In the genomic region with DNA sequence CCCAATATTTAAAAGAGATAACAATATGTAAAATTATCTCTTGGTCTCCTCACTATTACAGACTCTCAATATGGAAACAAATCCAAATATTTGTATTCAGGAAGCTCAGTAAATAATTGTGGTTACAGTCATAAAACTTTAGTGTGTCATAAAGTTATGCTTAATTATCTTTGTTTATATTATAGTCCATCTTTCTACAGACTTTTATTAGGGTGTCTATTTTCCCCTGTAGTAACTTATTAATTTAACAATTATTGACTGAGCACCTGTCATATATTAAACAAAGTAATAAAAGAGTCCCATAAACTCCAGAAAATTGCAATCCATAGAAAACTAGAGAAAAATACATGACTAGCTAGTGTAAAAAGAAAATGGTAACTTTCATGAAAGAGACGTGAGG, we compare ENCODE assay signal across 25 cellular contexts.
"Had no signal": no experiment of that assay in that cellular context is flagged by ENCODE, and none has a peak within 500 bp of the region (broad histone marks: within the 10 kb centered on the region; RNA-seq: fewer than 3 reads in every experiment).

No MANE protein-coding gene starts in this region.

- H3K27me3 ChIP-seq: ascending aorta, body of pancreas had no signal

- H2AFZ ChIP-seq: PC-9 had no signal

- H3K27ac ChIP-seq: ascending aorta, body of pancreas, PC-9, WERI-Rb-1 had no signal

- ATAC-seq: activated CD8-positive, alpha-beta T cell treated with anti-CD3 and anti-CD28 coated beads, Interleukin-2, amount 10 ng/mL, durations not matched to agents 7 days and 5 days; activated naive CD4-positive, alpha-beta T cell treated with anti-CD3 and anti-CD28 coated beads, Interleukin-2, amount 50 U/mL, for 72 hours; activated naive CD8-positive, alpha-beta T cell treated with anti-CD3 and anti-CD28 coated beads, Interleukin-2, amount 50 U/mL, for 24 hours; body of pancreas had no signal

- DNase-seq: activated CD4-positive, alpha-beta T cell treated with anti-CD3 and anti-CD28 coated beads for 48 hours; activated CD4-positive, alpha-beta T cell treated with anti-CD3 and anti-CD28 coated beads, Interleukin-2, amount 50 U/mL, for 4 hours; activated CD8-positive, alpha-beta memory T cell treated with anti-CD3 and anti-CD28 coated beads, Interleukin-2, amount 50 U/mL, for 48 hours; activated CD8-positive, alpha-beta T cell treated with anti-CD3 and anti-CD28 coated beads, Interleukin-2, amount 10 ng/mL, durations not matched to agents 7 days and 5 days; activated effector memory CD4-positive, alpha-beta T cell treated with Interleukin-2 at 50 U/mL for 16 hours; activated naive CD4-positive, alpha-beta T cell treated with Interleukin-2 at 50 U/mL for 16 hours; activated naive CD8-positive, alpha-beta T cell treated with anti-CD3 and anti-CD28 coated beads, Interleukin-2, amount 50 U/mL, for 24 hours; activated T-cell treated with anti-CD3 and anti-CD28 coated beads, Interleukin-2, amount 50 U/mL, for 24 hours; amniotic stem cell; body of pancreas; central memory CD4-positive, alpha-beta T cell; NCI-H1048; NCI-H1417 treated with DMSO at 0.1 percent for 48 hours; NCI-H1694 treated with DMSO at 0.1 percent for 48 hours; NCI-H2029 treated with DMSO at 0.1 percent for 48 hours; NCI-H345; NCI-H510A; PC-9; SHP77 treated with DMSO at 0.1 percent for 48 hours; T-helper 1 cell; WERI-Rb-1 had no signal

- H3K36me3 ChIP-seq: ascending aorta, WERI-Rb-1 had no signal

- H3K27ac Mint-ChIP-seq: activated CD8-positive, alpha-beta T cell treated with anti-CD3 and anti-CD28 coated beads, Interleukin-2, amount 10 ng/mL, durations not matched to agents 7 days and 5 days; activated naive CD4-positive, alpha-beta T cell treated with anti-CD3 and anti-CD28 coated beads, Interleukin-2, amount 50 U/mL, for 72 hours; activated naive CD8-positive, alpha-beta T cell treated with anti-CD3 and anti-CD28 coated beads, Interleukin-2, amount 50 U/mL, for 24 hours; activated T-cell treated with anti-CD3 and anti-CD28 coated beads, Interleukin-2, amount 50 U/mL, for 24 hours; activated T-helper 1 cell treated with anti-CD3 and anti-CD28 coated beads, Interleukin-12 subunit alpha, Interleukin-12 subunit beta, Interleukin-2, Interleukin-4 antibody, amounts not matched to agents 30 ng/mL and 10 ng/mL and 1 ng/mL, durations not matched to agents 14 hours and 24 hours and 36 hours had no signal

- H3K9me3 ChIP-seq: ascending aorta, body of pancreas had no signal

- H3K9me3 Mint-ChIP-seq: activated T-helper 1 cell treated with anti-CD3 and anti-CD28 coated beads, Interleukin-12 subunit alpha, Interleukin-12 subunit beta, Interleukin-2, Interleukin-4 antibody, amounts not matched to agents 30 ng/mL and 10 ng/mL and 1 ng/mL, durations not matched to agents 14 hours and 24 hours and 36 hours had no signal

- H3K4me2 ChIP-seq: PC-9 had no signal

- H3K36me3 Mint-ChIP-seq: activated naive CD4-positive, alpha-beta T cell treated with anti-CD3 and anti-CD28 coated beads, Interleukin-2, amount 50 U/mL, for 72 hours had no signal

- FAIRE-seq: bronchial epithelial cell had no signal

- H3K4me1 Mint-ChIP-seq: activated naive CD8-positive, alpha-beta T cell treated with anti-CD3 and anti-CD28 coated beads, Interleukin-2, amount 50 U/mL, for 24 hours had no signal

- H3K4me3 Mint-ChIP-seq: activated CD8-positive, alpha-beta T cell treated with anti-CD3 and anti-CD28 coated beads, Interleukin-2, amount 10 ng/mL, durations not matched to agents 7 days and 5 days; activated naive CD8-positive, alpha-beta T cell treated with anti-CD3 and anti-CD28 coated beads, Interleukin-2, amount 50 U/mL, for 24 hours; activated T-cell treated with anti-CD3 and anti-CD28 coated beads, Interleukin-2, amount 50 U/mL, for 24 hours; activated T-helper 1 cell treated with anti-CD3 and anti-CD28 coated beads, Interleukin-12 subunit alpha, Interleukin-12 subunit beta, Interleukin-2, Interleukin-4 antibody, amounts not matched to agents 30 ng/mL and 10 ng/mL and 1 ng/mL, durations not matched to agents 14 hours and 24 hours and 36 hours had no signal

- H3K4me3 ChIP-seq: ascending aorta, body of pancreas, PC-9 had no signal

- H3K4me1 ChIP-seq: ascending aorta, body of pancreas had no signal

- H3K27me3 Mint-ChIP-seq: activated naive CD8-positive, alpha-beta T cell treated with anti-CD3 and anti-CD28 coated beads, Interleukin-2, amount 50 U/mL, for 24 hours; activated T-cell treated with anti-CD3 and anti-CD28 coated beads, Interleukin-2, amount 50 U/mL, for 24 hours had no signal
